Comparison of ENCODE assay signal across 1 cellular context in the genomic region with DNA sequence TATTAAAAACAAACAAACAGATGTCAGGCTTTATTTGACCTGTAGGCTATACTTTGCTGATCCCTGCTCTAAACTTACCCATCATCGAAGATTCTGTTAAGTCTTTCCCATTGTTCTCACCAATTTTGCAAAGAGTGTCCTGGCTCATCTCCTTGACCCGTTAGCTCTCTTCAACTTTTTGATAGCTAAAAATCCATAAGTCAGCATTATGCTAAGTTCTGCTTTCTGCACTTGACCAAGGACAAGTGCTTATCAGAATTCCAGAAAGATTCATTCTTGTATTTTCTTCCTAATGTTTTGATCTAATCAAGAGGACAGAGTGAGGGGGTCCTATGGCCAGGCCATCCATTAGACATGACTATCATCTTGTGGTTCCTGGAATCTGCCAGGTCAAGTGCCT.
TF ChIP-seq lines count a peak whose summit lies in the region.

No MANE protein-coding gene starts in this region.

TF ChIP-seq in A549, 52 proteins besides CTCF, POLR2A, EP300 and RAD21:
- TF ChIP-seq, protein P1, sequence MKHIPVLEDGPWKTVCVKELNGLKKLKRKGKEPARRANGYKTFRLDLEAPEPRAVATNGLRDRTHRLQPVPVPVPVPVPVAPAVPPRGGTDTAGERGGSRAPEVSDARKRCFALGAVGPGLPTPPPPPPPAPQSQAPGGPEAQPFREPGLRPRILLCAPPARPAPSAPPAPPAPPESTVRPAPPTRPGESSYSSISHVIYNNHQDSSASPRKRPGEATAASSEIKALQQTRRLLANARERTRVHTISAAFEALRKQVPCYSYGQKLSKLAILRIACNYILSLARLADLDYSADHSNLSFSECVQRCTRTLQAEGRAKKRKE (CRISPR knock-in tag; IDR thresholded peaks at IDR 0.05; ENCODE audit: low read depth) = no peak
- peak; percentile 60 for TF ChIP-seq MAFK (IDR thresholded peaks at IDR 0.05; ENCODE audit: partially characterized antibody)
